In the genomic region with DNA sequence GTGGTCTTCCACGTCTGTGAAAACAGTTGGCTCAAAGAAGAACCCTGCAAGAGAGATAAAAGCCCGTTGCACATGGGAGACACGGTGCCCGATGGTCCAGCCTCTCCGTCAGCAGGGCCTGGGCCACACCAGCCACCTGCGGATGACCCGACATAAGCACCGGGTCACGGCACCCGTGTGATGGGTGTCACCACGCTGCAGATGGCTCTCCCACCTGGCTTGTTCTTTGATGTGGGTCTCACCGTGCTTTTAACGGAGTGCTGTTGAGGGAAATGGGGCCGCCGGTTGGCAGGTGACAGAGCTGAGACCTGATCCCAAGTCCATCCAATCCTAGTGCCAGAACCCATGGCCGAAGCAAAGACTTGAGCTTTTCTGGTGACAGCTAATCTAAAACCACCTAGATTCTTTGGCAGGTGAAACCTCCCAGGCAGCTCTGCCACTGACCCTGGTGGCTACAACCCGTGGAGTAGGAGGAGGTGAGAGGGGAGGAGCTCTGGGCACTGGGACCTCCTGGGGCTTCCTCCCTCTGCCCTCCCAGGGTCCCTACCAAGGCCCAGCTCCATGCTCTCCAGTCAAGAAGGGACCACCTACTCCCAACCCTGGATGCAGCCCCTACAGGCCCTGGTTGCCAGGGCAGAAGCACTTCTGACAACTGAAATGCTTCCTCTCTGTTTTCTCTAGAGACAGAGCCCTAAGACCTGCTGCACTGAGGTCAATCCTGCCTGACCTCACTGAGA, we compare ENCODE assay signal across 17 cellular contexts.
"Had no signal": no experiment of that assay in that cellular context is flagged by ENCODE, and none has a peak within 500 bp of the region (broad histone marks: within the 10 kb centered on the region; RNA-seq: fewer than 3 reads in every experiment).

No MANE protein-coding gene starts in this region.

- H3K27me3 ChIP-seq: brain microvascular endothelial cell, neural progenitor cell had no signal

- DNase-seq: activated CD4-positive, alpha-beta T cell treated with anti-CD3 and anti-CD28 coated beads, Interleukin-2, amount 50 U/mL, for 48 hours; activated CD4-positive, CD25-positive, alpha-beta regulatory T cell treated with anti-CD3 and anti-CD28 coated beads, Interleukin-2, amount 50 U/mL, for 72 hours; activated gamma-delta T cell; activated T-cell treated with anti-CD3 and anti-CD28 coated beads for 4 hours; amygdala; brain microvascular endothelial cell; cerebellar nuclear complex; islet precursor cell; left ventricle myocardium superior; right cardiac atrium; stimulated activated CD4-positive, alpha-beta T cell treated with anti-CD3 and anti-CD28 coated beads, Interleukin-1b, Interleukin-23, amount 100 ng/mL, for 48 hours; SW 1271; trophoblast cell had no signal

- H3K4me1 ChIP-seq: neural progenitor cell, parathyroid adenoma had no signal

- H3K4me3 ChIP-seq: neural progenitor cell had no signal

- H3K27ac ChIP-seq: brain microvascular endothelial cell, neural progenitor cell, parathyroid adenoma had no signal

- ATAC-seq: esophagus mucosa; left ventricle myocardium superior; right cardiac atrium; stimulated activated memory B cell treated with anti-CD40 and anti-IgM and Interleukin-4, amounts not matched to agents 10 μg/mL and 1 μg/mL and 100 μg/mL, for 72 hours had no signal

- H3K36me3 ChIP-seq: brain microvascular endothelial cell, neural progenitor cell had no signal
